9 cellular contexts compared by ENCODE assay signal in genomic region chr12:108560321-108560721, GRCh38. TPM values are rescaled to one million over a fixed set of nuclear protein-coding genes. Genes with fewer than 3 reads are reported as not detected.
DNase-seq lines count a peak whose midpoint lies in the region; ATAC-seq and TF ChIP-seq lines count a peak whose summit lies in the region.
"Had no signal": no experiment of that assay in that cellular context is flagged by ENCODE, and none has a peak within 500 bp of the region (broad histone marks: within the 10 kb centered on the region; RNA-seq: fewer than 3 reads in every experiment).

No MANE protein-coding gene starts in this region.

- H3K4me1 ChIP-seq in fibroblast of lung (ENCODE audit: control insufficient read depth, extremely low read depth, insufficient read depth, low read length) (peaks cover 10% of the 10 kb centered on the region), rectal smooth muscle tissue (ENCODE audit: control insufficient read depth, insufficient read depth, low read length) (peaks cover 16% of the 10 kb centered on the region)

- H2AFZ ChIP-seq in fibroblast of lung (ENCODE audit: low read length), result no peak overlapping the region

- ATAC-seq in SK-N-SH treated with all-trans-retinoic acid at 6 μM for 48 hours (no peak), GM18858 (IDR thresholded peaks at IDR 0.05; ENCODE audit: unreplicated experiment) (no peak), GM19452 (IDR thresholded peaks at IDR 0.05; ENCODE audit: unreplicated experiment) (no peak)

- no peaks in the 10 kb centered on the region for H3K9me3 ChIP-seq in fibroblast of lung (ENCODE audit: control insufficient read depth, insufficient read depth, low read depth, low read length)

- H3K79me2 ChIP-seq in fibroblast of lung (ENCODE audit: control insufficient read depth, insufficient read depth, low read length), result peaks cover 70% of the 10 kb centered on the region

- peaks cover 19% of the 10 kb centered on the region for H3K36me3 ChIP-seq in H7 (replicated peaks; ENCODE audit: control insufficient read depth, insufficient read depth, low read length)
- H3K36me3 ChIP-seq in fibroblast of lung (ENCODE audit: control insufficient read depth, insufficient read depth, low read length), result peaks cover 6% of the 10 kb centered on the region
- H3K36me3 ChIP-seq in rectal smooth muscle tissue (ENCODE audit: control insufficient read depth, insufficient read depth, low read length), result peaks cover 4% of the 10 kb centered on the region

- no peak for DNase-seq in H7
- DNase-seq in fibroblast of lung (ENCODE audit: low read depth in 2 of 2), result peak; percentile 54 to 89
- DNase-seq in G401 (ENCODE audit: low spot score), result no peak
- no peak for DNase-seq in central memory CD4-positive, alpha-beta T cell

- H3K27me3 ChIP-seq in H7 (ENCODE audit: control insufficient read depth, insufficient read depth, low read length) (no peaks in the 10 kb centered on the region), fibroblast of lung (ENCODE audit: control insufficient read depth, insufficient read depth, low read length) (no peaks in the 10 kb centered on the region), rectal smooth muscle tissue (ENCODE audit: control insufficient read depth, insufficient read depth, low read length) (no peaks in the 10 kb centered on the region)

- peak overlapping the region; percentile 57 for H3K4me2 ChIP-seq in fibroblast of lung (ENCODE audit: extremely low read depth, insufficient read depth, low read length)

- H3K9ac ChIP-seq in fibroblast of lung (ENCODE audit: insufficient read depth, low read length), result peak overlapping the region; percentile 90
- H3K9ac ChIP-seq in rectal smooth muscle tissue (ENCODE audit: low read length), result peak overlapping the region; percentile 78

- H3K27ac ChIP-seq in fibroblast of lung (ENCODE audit: insufficient read depth, low read length) (peak overlapping the region; percentile 97), rectal smooth muscle tissue (ENCODE audit: low read depth, low read length) (no peak overlapping the region)

- no peaks in the 10 kb centered on the region for H4K20me1 ChIP-seq in fibroblast of lung (ENCODE audit: control insufficient read depth, extremely low read depth, insufficient read depth, low read length)

- TF ChIP-seq CTCF in fibroblast of lung (conservative IDR thresholded peaks at IDR 0.05 in 1 of 2, IDR thresholded peaks at IDR 0.05 in 1 of 2; ENCODE audit: low read depth in 1 of 2, low read length in 2 of 2), result no peak

- peak overlapping the region; percentile 75 for H3K4me3 ChIP-seq in H7 (ENCODE audit: insufficient read depth, low read depth, low read length)
- peak overlapping the region; percentile 53 to 91 (median 83) for H3K4me3 ChIP-seq in fibroblast of lung (replicated peaks in 1 of 4; ENCODE audit: control extremely low read depth in 1 of 4, insufficient read depth in 1 of 4, low read depth in 3 of 4, low read length in 4 of 4)
- H3K4me3 ChIP-seq in rectal smooth muscle tissue (ENCODE audit: low read length), result peak overlapping the region; percentile 94

- in situ Hi-C loops in G401 (cut with HindIII; ENCODE audit: low sequenced_read_pairs), result no loop called here

TF ChIP-seq in SK-N-SH treated with all-trans-retinoic acid at 6 μM for 48 hours, 23 proteins besides CTCF, POLR2A, EP300 and RAD21:
- no peak for TF ChIP-seq SNAI2 (CRISPR knock-in tag; IDR thresholded peaks at IDR 0.05)
- TF ChIP-seq ZNF70 (CRISPR knock-in tag; IDR thresholded peaks at IDR 0.05), result peak; percentile 66; the same call in 1 of the 2 replicates

RNA-seq across cellular contexts. Expression of gene SART3, which starts 0.7 kb away (rescaled TPM):
- 89.7 and 124 TPM in 2 replicates for total RNA-seq in H7 (2014; rRNA removed; shearing (Covaris generic))
- total RNA-seq in fibroblast of lung, result 62.1 and 157 TPM in 2 replicates
- polyA plus RNA-seq in fibroblast of lung, result 15.5 and 23.4 TPM in 2 replicates
- polyA plus RNA-seq in fibroblast of lung (2012), result 26.5 and 32.5 TPM in 2 replicates
- 11.4 and 30.3 TPM in 2 replicates for polyA minus RNA-seq in fibroblast of lung (ENCODE audit: low replicate concordance)
- total RNA-seq in G401 (2014; rRNA removed; shearing (Covaris generic)), result 61.3 and 72.8 TPM in 2 replicates

RNA-seq across cellular contexts. Expression of gene ISCU, which starts 2.1 kb away (rescaled TPM):
- total RNA-seq in H7 (2014; rRNA removed; shearing (Covaris generic)), result 89.3 and 97.3 TPM in 2 replicates
- 226 and 313 TPM in 2 replicates for total RNA-seq in fibroblast of lung
- 127 and 137 TPM in 2 replicates for polyA plus RNA-seq in fibroblast of lung
- 99.0 and 118 TPM in 2 replicates for polyA plus RNA-seq in fibroblast of lung (2012)
- polyA minus RNA-seq in fibroblast of lung (ENCODE audit: low replicate concordance), result 18.3 and 19.0 TPM in 2 replicates
- total RNA-seq in G401 (2014; rRNA removed; shearing (Covaris generic)), result 157 and 159 TPM in 2 replicates

RNA-seq across cellular contexts. Expression of gene TMEM119, which starts 37.6 kb away (rescaled TPM):
- 0.24 and 0.85 TPM in 2 replicates for total RNA-seq in H7 (2014; rRNA removed; shearing (Covaris generic))
- total RNA-seq in fibroblast of lung, result 132 and 358 TPM in 2 replicates
- 126 and 154 TPM in 2 replicates for polyA plus RNA-seq in fibroblast of lung
- 199 and 246 TPM in 2 replicates for polyA plus RNA-seq in fibroblast of lung (2012)
- polyA minus RNA-seq in fibroblast of lung (ENCODE audit: low replicate concordance), result 306 and 401 TPM in 2 replicates
- 0.58 and 7.3 TPM in 2 replicates for total RNA-seq in G401 (2014; rRNA removed; shearing (Covaris generic))
- total RNA-seq: activated CD8-positive, alpha-beta memory T cell treated with anti-CD3 and anti-CD28 coated beads for 36 hours had no signal

RNA-seq across cellular contexts. Expression of gene FICD, which starts 45.2 kb away (rescaled TPM):
- total RNA-seq in H7 (2014; rRNA removed; shearing (Covaris generic)), result 4.4 and 5.7 TPM in 2 replicates
- total RNA-seq in fibroblast of lung, result 8.2 and 8.6 TPM in 2 replicates
- polyA plus RNA-seq in fibroblast of lung, result 1.9 and 2.1 TPM in 2 replicates
- 5.9 and 7.1 TPM in 2 replicates for polyA plus RNA-seq in fibroblast of lung (2012)
- polyA minus RNA-seq in fibroblast of lung (ENCODE audit: low replicate concordance), result 4.6 and 9.7 TPM in 2 replicates
- total RNA-seq in G401 (2014; rRNA removed; shearing (Covaris generic)), result 1.0 and 1.7 TPM in 2 replicates

Comparison
In these comparisons a context has a peak if more than half of its experiments do, and no peak if none do; other contexts are left out.
1. DNase-seq: peak in fibroblast of lung (2 of 2); none in H7 (single experiment), G401 (single experiment) and central memory CD4-positive, alpha-beta T cell (single experiment).
2. RNA of gene TMEM119, which starts 37.6 kb away (total RNA-seq): 132 to 358 TPM in fibroblast of lung; 0.58 to 7.3 TPM in G401 and 0.24 to 0.85 TPM in H7; every median in the first group is over 10 times any median in the second.
3. Peak in every context shown above with its lines, with median percentiles within 50 percentile points of each other: H3K4me3 ChIP-seq.